ENCODE assay signal across 8 cellular contexts in the genomic region with DNA sequence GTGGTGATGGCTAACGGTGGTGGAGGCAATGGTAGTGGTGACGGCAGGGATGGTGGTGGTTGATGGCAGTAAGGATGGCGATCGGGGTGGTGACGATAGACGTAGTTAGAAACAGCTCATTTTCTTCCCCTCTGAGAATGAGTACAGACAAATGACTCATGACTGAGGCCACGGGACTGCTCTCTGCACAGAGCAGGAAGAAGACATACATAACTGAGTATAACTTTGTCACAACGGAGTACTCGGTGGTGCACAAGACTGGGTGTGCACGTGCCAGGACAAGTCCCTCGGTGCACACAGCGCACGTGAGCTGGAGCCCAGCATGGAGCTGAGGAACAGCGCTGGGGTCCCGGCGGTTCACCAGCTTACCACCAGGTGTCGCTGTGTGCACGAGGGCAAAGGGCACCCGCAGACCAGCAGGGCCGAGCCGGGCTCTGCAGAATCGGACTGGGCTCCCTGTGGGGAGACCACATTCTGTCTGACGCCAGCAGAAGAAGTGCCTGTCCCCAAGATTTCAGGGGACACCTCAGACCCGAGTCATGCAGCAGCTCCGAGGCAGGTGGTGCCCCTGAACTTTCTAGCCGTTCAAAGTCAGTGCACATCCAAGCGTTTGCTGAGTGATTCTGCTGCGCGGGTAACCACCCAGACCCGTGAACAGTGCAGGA.
DNase-seq lines count a peak whose midpoint lies in the region; ATAC-seq and TF ChIP-seq lines count a peak whose summit lies in the region.

No MANE protein-coding gene starts in this region.

- H3K27ac ChIP-seq in C4-2B: no peak overlapping the region

- peak; percentile 98 for TF ChIP-seq CTCF in C4-2B (conservative IDR thresholded peaks at IDR 0.05)
- TF ChIP-seq CTCF in astrocyte of the spinal cord (IDR thresholded peaks at IDR 0.05; ENCODE audit: low read depth, low read length): peak; percentile 91

- no peak overlapping the region for H3K4me3 ChIP-seq in astrocyte of the spinal cord (ENCODE audit: low read depth, low read length)

- in situ Hi-C loops in astrocyte of the spinal cord (cut with HindIII; ENCODE audit: low sequenced_read_pairs): no loop called here

- ATAC-seq in GM19324 (IDR thresholded peaks at IDR 0.05; ENCODE audit: low FRiP score, unreplicated experiment): peak; percentile 60

- peak in 49 of 76 experiments; percentile 3 to 70 (median 32) for DNase-seq in HUDEP-2 (lab: John Stamatoyannopoulos, UW; ENCODE audit: unreplicated experiment in 76 of 76)
- DNase-seq in T-helper 22 cell (ENCODE audit: low read depth): peak; percentile 13
- peak; percentile 23 for DNase-seq in astrocyte of the spinal cord (ENCODE audit: low read depth, low spot score)
- DNase-seq in iPS-NIHi7 (ENCODE audit: extremely low spot score): peak; percentile 92
- peak; percentile 31 to 59 (median 56) for DNase-seq in stimulated activated CD4-positive, alpha-beta T cell treated with anti-CD3 and anti-CD28 coated beads, Interleukin-1b, Interleukin-23, amount 100 ng/mL, for 24 hours (ENCODE audit: low read depth in 4 of 4, low spot score in 1 of 4)
- no peak for DNase-seq in HCEC 1CT
